In the genomic region with DNA sequence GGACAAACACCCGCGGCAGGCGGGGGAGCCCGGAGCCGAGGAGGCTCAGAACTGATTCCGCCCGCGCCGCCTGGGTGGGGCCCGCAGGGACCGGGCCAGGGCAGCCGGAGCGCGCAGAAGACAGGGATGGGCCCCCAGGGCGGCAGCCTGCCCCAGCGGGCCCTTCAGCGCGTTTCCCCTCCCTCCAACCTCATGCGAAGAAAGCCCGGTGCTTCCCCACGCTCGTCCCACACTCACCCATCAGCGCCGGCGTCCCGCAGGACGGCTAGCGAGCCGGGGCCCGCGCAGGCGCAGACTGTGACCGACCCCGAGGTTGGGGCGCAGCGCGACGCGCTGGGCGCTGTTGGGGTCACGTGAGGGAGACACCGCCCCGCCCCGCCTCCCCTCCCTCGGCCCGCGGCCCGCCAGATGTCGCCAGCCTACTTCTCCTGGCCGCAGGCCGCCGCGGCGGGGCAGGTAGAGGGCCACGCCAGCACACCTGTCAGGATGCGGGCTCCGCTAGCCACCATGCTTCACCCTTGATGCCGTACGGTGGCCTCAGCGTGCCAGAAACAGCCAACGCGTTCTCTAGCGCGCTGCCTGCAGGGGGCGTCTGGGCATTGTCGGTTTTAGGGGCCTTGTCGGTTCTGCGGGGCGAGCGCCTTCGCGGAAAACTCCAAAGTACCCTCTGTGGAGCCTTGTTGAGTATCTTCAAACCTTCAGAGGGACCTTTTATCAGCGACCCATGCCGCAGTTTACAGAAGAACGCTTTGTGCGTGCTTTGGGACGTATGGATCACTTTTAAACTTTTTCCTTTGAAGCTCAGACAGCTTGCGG, we compare ENCODE assay signal across 8 cellular contexts. TPM values are rescaled to one million over a fixed set of nuclear protein-coding genes. Genes with fewer than 3 reads are reported as not detected.
DNase-seq lines count a peak whose midpoint lies in the region; ATAC-seq and TF ChIP-seq lines count a peak whose summit lies in the region.

A gene with protein sequence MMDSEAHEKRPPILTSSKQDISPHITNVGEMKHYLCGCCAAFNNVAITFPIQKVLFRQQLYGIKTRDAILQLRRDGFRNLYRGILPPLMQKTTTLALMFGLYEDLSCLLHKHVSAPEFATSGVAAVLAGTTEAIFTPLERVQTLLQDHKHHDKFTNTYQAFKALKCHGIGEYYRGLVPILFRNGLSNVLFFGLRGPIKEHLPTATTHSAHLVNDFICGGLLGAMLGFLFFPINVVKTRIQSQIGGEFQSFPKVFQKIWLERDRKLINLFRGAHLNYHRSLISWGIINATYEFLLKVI (minus strand): TSS at position 297 of the 816 bp plus-strand sequence. CDS start 15,577 bp downstream, outside the sequence.

- peak within 1 kb of the TSS; percentile 64 to 71 for H3K4me3 ChIP-seq in uterus

- peaks cover 6 to 10% of the 10 kb centered on the region in 2 donors for H3K4me1 ChIP-seq in uterus

- H3K27me3 ChIP-seq in uterus: no peaks in the 10 kb centered on the region

- peak within 1 kb of the TSS; percentile 85 to 87 for H3K27ac ChIP-seq in uterus

- ATAC-seq in HG02884 (IDR thresholded peaks at IDR 0.05; ENCODE audit: unreplicated experiment) (peak; percentile 75), left ventricle myocardium superior (peak; percentile 96)

- TF ChIP-seq CTCF in GM13977 (IDR thresholded peaks at IDR 0.05; ENCODE audit: extremely low read depth, insufficient read depth, missing control alignments) (peak; percentile 99), uterus (IDR thresholded peaks at IDR 0.05) (peak; percentile 88 to 98 (median 94))

- DNase-seq in GM13977 (ENCODE audit: low spot score) (peak; percentile 99), NCI-H146 treated with DMSO at 0.1 percent for 48 hours (lab: John Stamatoyannopoulos, UW; ENCODE audit: unreplicated experiment) (peak; percentile 92), amniotic stem cell (lab: John Stamatoyannopoulos, UW) (peak; percentile 70), left ventricle myocardium superior (peak; percentile 96), pulmonary artery endothelial cell (ENCODE audit: low read depth, low spot score) (peak; percentile 69), uterus (peak; percentile 94 to 95)

- in situ Hi-C loops in GM13977 (cut with MboI; ENCODE audit: low pct_unique_long_range_greater_than_20kb, low sequenced_read_pairs, unreplicated experiment): no loop called here

- intact Hi-C loops in T-helper 1 cell treated with Interleukin-12 subunit alpha and Interleukin-12 subunit beta and Interleukin-4 antibody, amounts not matched to agents 30 ng/mL and 1 ng/mL, for 36 hours (cut with micrococcal nuclease): loop anchor here (1.0 to 10.0 kb wide), 11 partner anchors 9 to 779 kb away; a partner anchor contains a TSS
- intact Hi-C loops in left ventricle myocardium superior (cut with micrococcal nuclease): loop anchor here (10.0 kb wide), 1 partner anchor 181 kb away; no protein-coding TSS in a partner anchor
- intact Hi-C loops in uterus (cut with DNase I; ENCODE audit: low total_unique reads): no loop called here

- no peaks in the 10 kb centered on the region for H3K9me3 ChIP-seq in uterus

- TF ChIP-seq POLR2A in uterus (IDR thresholded peaks at IDR 0.05): peak; percentile 7 to 66

- H3K36me3 ChIP-seq in uterus: no peaks in the 10 kb centered on the region

RNA-seq across cellular contexts. Expression of the gene that starts here (rescaled TPM):
- total RNA-seq in T-helper 1 cell treated with Interleukin-12 subunit alpha and Interleukin-12 subunit beta and Interleukin-4 antibody, amounts not matched to agents 30 ng/mL and 1 ng/mL, for 36 hours: 30.7 and 32.9 TPM in 2 replicates
- 23.0 TPM for total RNA-seq in left ventricle myocardium superior
- 79.3 and 119 TPM in 2 replicates for total RNA-seq in pulmonary artery endothelial cell
- total RNA-seq in uterus: 10 to 100 TPM; 14.7 to 66.1 (median 44.4) TPM

Comparison
In these comparisons a context has a peak if more than half of its experiments do, and no peak if none do; other contexts are left out.
1. Peak in every context shown above with its lines: DNase-seq, ATAC-seq, H3K4me3 ChIP-seq and H3K27ac ChIP-seq.